Comparison of ENCODE assay signal across 8 cellular contexts in genomic region chr13:46181799-46182490, GRCh38.
DNase-seq lines count a peak whose midpoint lies in the region; ATAC-seq and TF ChIP-seq lines count a peak whose summit lies in the region.

TSS of gene LCP1 (minus strand) at chr13:46182177. CDS start at chr13:46159662, 22,515 bp downstream.

- ATAC-seq in HG03097 (IDR thresholded peaks at IDR 0.05; ENCODE audit: low FRiP score, unreplicated experiment) (peak; percentile 66), RWPE2 (ENCODE audit: low read depth) (peak; percentile 51; the same call in 2 of the 3 replicates)

- peak within 1 kb of the TSS; percentile 25 for H3K27ac ChIP-seq in RWPE2 (ENCODE audit: poor library complexity, severe bottlenecking)

- no peak for TF ChIP-seq CTCF in RWPE2 (IDR thresholded peaks at IDR 0.05; ENCODE audit: poor library complexity, severe bottlenecking)

- TF ChIP-seq POLR2A in GM18951 (IDR thresholded peaks at IDR 0.05; ENCODE audit: extremely low read depth, insufficient read depth, insufficient read length) = peak; percentile 93

- in situ Hi-C loops in GM18951 (cut with MboI; ENCODE audit: low sequenced_read_pairs, unreplicated experiment) = no loop called here

- peaks cover 3% of the 10 kb centered on the region for H3K4me1 ChIP-seq in RWPE2 (ENCODE audit: insufficient read depth, poor library complexity, severe bottlenecking)

- H3K9me3 ChIP-seq in RWPE2 (ENCODE audit: severe bottlenecking) = no peaks in the 10 kb centered on the region

- peak within 1 kb of the TSS; percentile 13 for H3K4me3 ChIP-seq in RWPE2 (ENCODE audit: severe bottlenecking)

- H3K36me3 ChIP-seq in RWPE2 (ENCODE audit: low read depth) = no peaks in the 10 kb centered on the region

- DNase-seq in RWPE2 (ENCODE audit: low spot score) (no peak), medulla oblongata (ENCODE audit: extremely low spot score) (peak; percentile 63), ecto neural progenitor cell (ENCODE audit: low spot score) (no peak), EL (no peak)
- DNase-seq in activated effector memory CD4-positive, alpha-beta T cell treated with anti-CD3 and anti-CD28 coated beads, Interleukin-2, amount 50 U/mL, for 16 hours = peak; percentile 88
- peak; percentile 71 for DNase-seq in stimulated activated naive CD4-positive, alpha-beta T cell treated with Interleukin-2 at 50 U/mL for 16 hours (lab: John Stamatoyannopoulos, UW)

- no peaks in the 10 kb centered on the region for H3K27me3 ChIP-seq in RWPE2 (ENCODE audit: insufficient read depth, poor library complexity, severe bottlenecking)

Comparison
In these comparisons a context has a peak if more than half of its experiments do, and no peak if none do; other contexts are left out.
1. DNase-seq: peak in activated effector memory CD4-positive, alpha-beta T cell treated with anti-CD3 and anti-CD28 coated beads, Interleukin-2, amount 50 U/mL, for 16 hours (single experiment), medulla oblongata (single experiment) and stimulated activated naive CD4-positive, alpha-beta T cell treated with Interleukin-2 at 50 U/mL for 16 hours (single experiment); none in RWPE2 (single experiment), ecto neural progenitor cell (single experiment) and EL (single experiment).